8 cellular contexts compared by ENCODE assay signal in the genomic region with DNA sequence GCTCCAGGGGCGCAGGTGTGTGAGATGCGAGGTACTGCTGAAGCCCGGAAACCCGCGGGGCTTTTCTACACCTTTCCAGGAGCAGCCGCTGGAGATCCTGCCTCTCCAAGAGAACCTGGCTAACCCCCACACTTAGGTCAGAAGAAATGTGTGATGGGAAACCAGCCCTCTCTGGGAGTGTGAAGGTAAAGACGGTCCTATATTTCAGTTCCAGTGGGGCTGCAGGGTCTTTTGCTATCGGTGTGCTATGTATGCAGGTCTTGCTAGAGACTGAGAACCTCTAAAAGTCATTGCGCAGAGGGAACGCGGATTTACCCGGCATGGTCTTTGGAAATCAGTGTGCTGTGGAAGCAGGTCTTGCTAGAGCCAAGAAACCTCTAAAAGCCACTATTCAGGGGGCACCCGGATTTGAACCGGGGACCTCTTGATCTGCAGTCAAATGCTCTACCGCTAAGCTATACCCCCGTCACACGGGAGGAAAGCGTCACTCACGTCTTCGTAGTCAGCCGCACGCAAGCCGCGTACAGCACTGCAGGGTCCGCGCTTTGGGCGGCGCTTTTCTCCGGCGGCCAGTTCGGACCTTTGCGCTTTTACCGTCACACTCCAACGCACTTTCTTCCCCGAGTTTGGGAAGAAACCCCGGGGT. TPM values are rescaled to one million over a fixed set of nuclear protein-coding genes. Genes with fewer than 3 reads are reported as not detected.
DNase-seq lines count a peak whose midpoint lies in the region; ATAC-seq and TF ChIP-seq lines count a peak whose summit lies in the region.

No MANE protein-coding gene starts in this region.

- POLR2A ChIA-PET in activated B cell treated with CpG ODN at 0.5 μM for 24 hours (lab: Charles Lee): no interaction called here

- H3K4me3 ChIP-seq in right lobe of liver: peak overlapping the region in 1 of 3 donors; percentile 16

- H3K9me3 ChIP-seq in right lobe of liver: no peaks in the 10 kb centered on the region

- peak overlapping the region; percentile 62 for H3K4me3 Mint-ChIP-seq in activated B cell treated with CpG ODN at 0.5 μM for 24 hours

- H3K36me3 Mint-ChIP-seq in activated B cell treated with CpG ODN at 0.5 μM for 24 hours (ENCODE audit: low read depth): no peaks in the 10 kb centered on the region

- WGBS in right lobe of liver (ENCODE audit: insufficient coverage, low coverage, low lambda C conversion rate, missing lambda C conversion rate): 11% methylated on average over 14 of the region's 36 CpGs

- H3K27me3 ChIP-seq in right lobe of liver: no peaks in the 10 kb centered on the region

- intact Hi-C loops in activated B cell treated with CpG ODN at 0.5 μM for 24 hours (cut with micrococcal nuclease): no loop called here
- intact Hi-C loops in right lobe of liver (cut with DNase I): no loop called here

- no peaks in the 10 kb centered on the region for H3K36me3 ChIP-seq in right lobe of liver

- no peaks in the 10 kb centered on the region for H3K9me3 Mint-ChIP-seq in activated B cell treated with CpG ODN at 0.5 μM for 24 hours

- no peak for TF ChIP-seq POLR2A in right lobe of liver (IDR thresholded peaks at IDR 0.05)

- CTCF ChIA-PET in activated B cell treated with CpG ODN at 0.5 μM for 24 hours (lab: Charles Lee): no interaction called here

- ATAC-seq in activated B cell treated with CpG ODN at 0.5 μM for 24 hours (ENCODE audit: low read depth) (peak; percentile 61), right lobe of liver (peak; percentile 54 to 69 (median 62)), GM18517 (IDR thresholded peaks at IDR 0.05; ENCODE audit: unreplicated experiment) (no peak), GM21528 (IDR thresholded peaks at IDR 0.05; ENCODE audit: low FRiP score, unreplicated experiment) (no peak), HG03135 (IDR thresholded peaks at IDR 0.05; ENCODE audit: unreplicated experiment) (no peak)

- H3K27ac ChIP-seq in right lobe of liver: no peak overlapping the region

- peaks cover 29% of the 10 kb centered on the region for H3K27me3 Mint-ChIP-seq in activated B cell treated with CpG ODN at 0.5 μM for 24 hours

- H3K4me1 Mint-ChIP-seq in activated B cell treated with CpG ODN at 0.5 μM for 24 hours: no peaks in the 10 kb centered on the region

- TF ChIP-seq CTCF in AG09319 (IDR thresholded peaks at IDR 0.05; ENCODE audit: low read depth, low read length) (no peak), activated B cell treated with CpG ODN at 0.5 μM for 24 hours (IDR thresholded peaks at IDR 0.05) (no peak), right lobe of liver (IDR thresholded peaks at IDR 0.05) (no peak)

- H3K4me1 ChIP-seq in right lobe of liver: no peaks in the 10 kb centered on the region

- DNase-seq in AG09319 (ENCODE audit: extremely low read depth, low read depth) (peak; percentile 27), activated B cell treated with CpG ODN at 0.5 μM for 24 hours (peak; percentile 25), dermis blood vessel endothelial cell (peak; percentile 72), right lobe of liver (no peak)
- DNase-seq in stimulated activated CD4-positive, alpha-beta T cell treated with anti-CD3 and anti-CD28 coated beads, TNF-alpha, amount 100 ng/mL, for 4 hours (ENCODE audit: low read depth in 3 of 3): peak in 2 of 3 experiments; percentile 39 to 41

- H3K27ac Mint-ChIP-seq in activated B cell treated with CpG ODN at 0.5 μM for 24 hours: peak overlapping the region; percentile 71

RNA-seq across cellular contexts. Expression of a gene that starts 46.0 kb away (rescaled TPM):
- 14.0 and 16.2 TPM in 2 replicates for total RNA-seq in activated B cell treated with CpG ODN at 0.5 μM for 24 hours
- total RNA-seq in dermis blood vessel endothelial cell: 4.9 and 8.5 TPM in 2 replicates
- total RNA-seq in right lobe of liver: 1 to 10 TPM; 5.3 to 7.0 (median 5.4) TPM

Comparison
In these comparisons a context has a peak if more than half of its experiments do, and no peak if none do; other contexts are left out.
1. DNase-seq: peak in AG09319 (single experiment), activated B cell treated with CpG ODN at 0.5 μM for 24 hours (single experiment), dermis blood vessel endothelial cell (single experiment) and stimulated activated CD4-positive, alpha-beta T cell treated with anti-CD3 and anti-CD28 coated beads, TNF-alpha, amount 100 ng/mL, for 4 hours (2 of 3); none in right lobe of liver (0 of 3).
2. ATAC-seq: peak in activated B cell treated with CpG ODN at 0.5 μM for 24 hours (single experiment) and right lobe of liver (4 of 4); none in GM18517 (single experiment), GM21528 (single experiment) and HG03135 (single experiment).